Comparison of ENCODE assay signal across 9 cellular contexts in the genomic region with DNA sequence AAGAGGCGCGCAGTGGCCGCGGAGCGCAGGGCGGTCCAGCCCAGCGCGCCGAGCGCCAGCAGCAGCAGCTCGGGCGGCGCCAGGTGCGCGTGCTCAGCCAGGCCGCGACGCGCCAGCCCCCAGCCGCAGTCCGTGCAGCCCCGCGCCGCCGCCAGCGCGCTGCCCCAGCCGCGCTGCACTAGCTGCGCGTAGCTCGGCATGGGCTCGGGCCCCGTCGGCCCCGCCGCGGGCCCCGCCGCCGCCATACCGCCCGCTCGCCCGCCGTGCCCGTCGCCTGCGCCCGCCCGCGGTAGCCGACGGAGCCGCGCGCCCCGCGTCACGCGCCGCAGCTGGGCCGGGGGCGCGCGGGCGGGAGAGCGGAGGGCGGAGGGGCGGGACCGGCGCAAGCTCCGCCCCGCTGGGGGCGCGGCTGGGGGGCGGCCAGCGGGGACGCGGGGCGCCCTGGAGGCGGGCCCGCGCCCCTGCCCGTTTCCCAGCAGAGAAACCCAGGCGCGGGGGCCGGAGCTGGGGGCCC. TPM values are rescaled to one million over a fixed set of nuclear protein-coding genes. Genes with fewer than 3 reads are reported as not detected.
DNase-seq lines count a peak whose midpoint lies in the region; ATAC-seq, FAIRE-seq and TF ChIP-seq lines count a peak whose summit lies in the region.
"Had no signal": no experiment of that assay in that cellular context is flagged by ENCODE, and none has a peak within 500 bp of the region (broad histone marks: within the 10 kb centered on the region; RNA-seq: fewer than 3 reads in every experiment).

A gene with protein sequence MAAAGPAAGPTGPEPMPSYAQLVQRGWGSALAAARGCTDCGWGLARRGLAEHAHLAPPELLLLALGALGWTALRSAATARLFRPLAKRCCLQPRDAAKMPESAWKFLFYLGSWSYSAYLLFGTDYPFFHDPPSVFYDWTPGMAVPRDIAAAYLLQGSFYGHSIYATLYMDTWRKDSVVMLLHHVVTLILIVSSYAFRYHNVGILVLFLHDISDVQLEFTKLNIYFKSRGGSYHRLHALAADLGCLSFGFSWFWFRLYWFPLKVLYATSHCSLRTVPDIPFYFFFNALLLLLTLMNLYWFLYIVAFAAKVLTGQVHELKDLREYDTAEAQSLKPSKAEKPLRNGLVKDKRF (minus strand): TSS at position 331 of the 514 bp plus-strand sequence. CDS start 86 bp downstream, at position 245.

- peaks cover 10% of the 10 kb centered on the region for H3K27me3 Mint-ChIP-seq in activated naive CD8-positive, alpha-beta T cell
- peaks cover 54% of the 10 kb centered on the region for H3K27me3 Mint-ChIP-seq in stimulated activated naive CD8-positive, alpha-beta T cell treated with anti-CD3 and anti-CD28 coated beads, Interleukin-15, amount 100 ng/mL, for 72 hours

- WGBS in A549 (ENCODE audit: missing lambda C conversion rate), result no CpG with 5 or more reads among the region's 88 CpGs

- POLR2A ChIA-PET in A549 (lab: Yijun Ruan, JAX), result interaction anchor here (1.8 kb wide), 1 partner anchor 24 kb away, joined by 4 read pairs; the partner anchor contains the start of genes COPE and DDX49

- peak within 1 kb of the TSS; percentile 66 to 83; a peak in 5 of 6 replicates for H3K27ac ChIP-seq in A549

- H3K4me3 ChIP-seq in A549, result peak within 1 kb of the TSS; percentile 76
- H3K4me3 ChIP-seq in H7 (ENCODE audit: insufficient read depth, low read depth, low read length), result peak within 1 kb of the TSS; percentile 70
- peak within 1 kb of the TSS; percentile 63 for H3K4me3 ChIP-seq in iPS-11a (ENCODE audit: low read depth, low read length)

- peak within 1 kb of the TSS; percentile 98 for H3K4me2 ChIP-seq in A549

- H3K36me3 Mint-ChIP-seq in activated naive CD8-positive, alpha-beta T cell, result peaks cover 3% of the 10 kb centered on the region

- H3K4me1 Mint-ChIP-seq in activated naive CD8-positive, alpha-beta T cell (ENCODE audit: low read depth), result peaks cover 10% of the 10 kb centered on the region
- peaks cover 18% of the 10 kb centered on the region for H3K4me1 Mint-ChIP-seq in stimulated activated naive CD8-positive, alpha-beta T cell treated with anti-CD3 and anti-CD28 coated beads, Interleukin-15, amount 100 ng/mL, for 72 hours

- TF ChIP-seq EP300 in A549 (IDR thresholded peaks at IDR 0.05), result no peak

- H3K27me3 ChIP-seq in H7 (ENCODE audit: control insufficient read depth, insufficient read depth, low read length), result peaks cover 16% of the 10 kb centered on the region; the same call in 1 of the 2 replicates

- no peak for TF ChIP-seq CTCF in A549 (IDR thresholded peaks at IDR 0.05)

- peak; percentile 31 to 39; a peak in 5 of 6 replicates for ATAC-seq in A549
- peak; percentile 13 for ATAC-seq in stimulated activated naive CD8-positive, alpha-beta T cell treated with anti-CD3 and anti-CD28 coated beads, Interleukin-15, amount 100 ng/mL, for 72 hours
- ATAC-seq in HG02840 (IDR thresholded peaks at IDR 0.05; ENCODE audit: low FRiP score, unreplicated experiment), result no peak
- ATAC-seq in GM21515 (IDR thresholded peaks at IDR 0.05; ENCODE audit: unreplicated experiment), result no peak

- no peaks in the 10 kb centered on the region for H3K9me3 ChIP-seq in A549

- H3K9me3 Mint-ChIP-seq in activated naive CD8-positive, alpha-beta T cell (ENCODE audit: low read depth), result no peaks in the 10 kb centered on the region
- H3K9me3 Mint-ChIP-seq in stimulated activated naive CD8-positive, alpha-beta T cell treated with anti-CD3 and anti-CD28 coated beads, Interleukin-15, amount 100 ng/mL, for 72 hours, result no peaks in the 10 kb centered on the region

- TF ChIP-seq POLR2A in A549 (IDR thresholded peaks at IDR 0.05; ENCODE audit: low read length), result no peak

- DNase-seq in A549 (ENCODE audit: low read depth in 1 of 2, low spot score in 1 of 2), result peak in 1 of 2 experiments; percentile 21
- peak; percentile 99 for DNase-seq in H7
- no peak for DNase-seq in stimulated activated naive CD8-positive, alpha-beta T cell treated with anti-CD3 and anti-CD28 coated beads, Interleukin-15, amount 100 ng/mL, for 72 hours
- DNase-seq in retina, result no peak

- H3K27ac Mint-ChIP-seq in activated naive CD8-positive, alpha-beta T cell, result no peak within 1 kb of the TSS
- no peak within 1 kb of the TSS for H3K27ac Mint-ChIP-seq in stimulated activated naive CD8-positive, alpha-beta T cell treated with anti-CD3 and anti-CD28 coated beads, Interleukin-15, amount 100 ng/mL, for 72 hours

- TF ChIP-seq RAD21 in A549 (conservative IDR thresholded peaks at IDR 0.05 in 1 of 2, IDR thresholded peaks at IDR 0.05 in 1 of 2), result no peak

- CTCF ChIA-PET in A549 (lab: Yijun Ruan, JAX), result interaction anchor here (1.0 to 4.1 kb wide), 9 partner anchors 9 to 189 kb away, joined by 3 to 46 read pairs (median 6); no protein-coding TSS in a partner anchor

- peaks cover 11% of the 10 kb centered on the region; the same call in 2 of the 3 replicates for H3K4me1 ChIP-seq in A549

- no peaks in the 10 kb centered on the region; the same call in none of the 2 replicates for H3K36me3 ChIP-seq in H7 (replicated peaks; ENCODE audit: control insufficient read depth, insufficient read depth, low read length)

- peak within 1 kb of the TSS; percentile 84 for H3K4me3 Mint-ChIP-seq in activated naive CD8-positive, alpha-beta T cell
- peak within 1 kb of the TSS; percentile 65 to 81 for H3K4me3 Mint-ChIP-seq in stimulated activated naive CD8-positive, alpha-beta T cell treated with anti-CD3 and anti-CD28 coated beads, Interleukin-15, amount 100 ng/mL, for 72 hours

- FAIRE-seq in A549 (lab: Jason Lieb, UNC), result no peak
- FAIRE-seq: endometrium had no signal

TF ChIP-seq in A549, 52 proteins besides CTCF, POLR2A, EP300 and RAD21 (continues in another document):
- TF ChIP-seq NFE2L2 (conservative IDR thresholded peaks at IDR 0.05; ENCODE audit: low read length) (no peak), KDM1A (IDR thresholded peaks at IDR 0.05; ENCODE audit: low read depth) (no peak), HOXA7 (CRISPR knock-in tag; IDR thresholded peaks at IDR 0.05) (no peak), USF2 (IDR thresholded peaks at IDR 0.05) (no peak), POLR2AphosphoS2 (conservative IDR thresholded peaks at IDR 0.05; ENCODE audit: low read length) (no peak), RCOR1 (IDR thresholded peaks at IDR 0.05; ENCODE audit: low read depth, low read length) (no peak), HDAC2 (IDR thresholded peaks at IDR 0.05) (no peak), RNF2 (IDR thresholded peaks at IDR 0.05; ENCODE audit: borderline replicate concordance, low read depth) (no peak), NPAS2 (CRISPR knock-in tag; IDR thresholded peaks at IDR 0.05; ENCODE audit: borderline replicate concordance) (no peak), MYC (IDR thresholded peaks at IDR 0.05; ENCODE audit: borderline replicate concordance, low read length) (no peak), BCL3 (IDR thresholded peaks at IDR 0.05) (no peak), MAZ (IDR thresholded peaks at IDR 0.05; ENCODE audit: borderline replicate concordance, low read depth, low read length) (no peak), HOXB13 (CRISPR knock-in tag; IDR thresholded peaks at IDR 0.05; ENCODE audit: low read depth) (no peak), ELK1 (IDR thresholded peaks at IDR 0.05; ENCODE audit: low read depth, low read length) (no peak), KDM5A (IDR thresholded peaks at IDR 0.05) (no peak), RARB (CRISPR knock-in tag; IDR thresholded peaks at IDR 0.05) (no peak)
- TF ChIP-seq, protein P1, sequence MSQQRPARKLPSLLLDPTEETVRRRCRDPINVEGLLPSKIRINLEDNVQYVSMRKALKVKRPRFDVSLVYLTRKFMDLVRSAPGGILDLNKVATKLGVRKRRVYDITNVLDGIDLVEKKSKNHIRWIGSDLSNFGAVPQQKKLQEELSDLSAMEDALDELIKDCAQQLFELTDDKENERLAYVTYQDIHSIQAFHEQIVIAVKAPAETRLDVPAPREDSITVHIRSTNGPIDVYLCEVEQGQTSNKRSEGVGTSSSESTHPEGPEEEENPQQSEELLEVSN (IDR thresholded peaks at IDR 0.05; ENCODE audit: borderline replicate concordance, low read depth), result no peak

RNA-seq across cellular contexts. Expression of the gene that starts here (rescaled TPM):
- polyA plus RNA-seq in A549 (2011; rRNA removed), result 1.7 and 2.4 TPM in 2 replicates
- polyA plus RNA-seq in A549 (2012; cell fraction: cytosol; rRNA removed), result 4.5 and 6.8 TPM in 2 replicates
- polyA plus RNA-seq in A549 (2012; cell fraction: nucleus; rRNA removed), result 6.6 and 7.7 TPM in 2 replicates
- polyA plus RNA-seq in A549 (2017; fragmentation: RNase III; extraction: RNeasy Plus Mini Kit Qiagen cat#74134 plus additional on column Dnase treatment), result 3.4 to 4.4 TPM (median 3.7 TPM) in 3 replicates
- 4.7 and 4.9 TPM in 2 replicates for polyA minus RNA-seq in A549 (2011; rRNA and poly(A)+ RNA removed)
- 7.8 and 8.5 TPM in 2 replicates for total RNA-seq in H7 (2014; rRNA removed; shearing (Covaris generic))

Comparison
In these comparisons a context has a peak if more than half of its experiments do, and no peak if none do; other contexts are left out.
1. ATAC-seq: peak in A549 (2 of 2) and stimulated activated naive CD8-positive, alpha-beta T cell treated with anti-CD3 and anti-CD28 coated beads, Interleukin-15, amount 100 ng/mL, for 72 hours (single experiment); none in HG02840 (single experiment) and GM21515 (single experiment).
2. Peak in every context shown above with its lines, with median percentiles within 50 percentile points of each other: H3K4me3 ChIP-seq.